In the genomic region with DNA sequence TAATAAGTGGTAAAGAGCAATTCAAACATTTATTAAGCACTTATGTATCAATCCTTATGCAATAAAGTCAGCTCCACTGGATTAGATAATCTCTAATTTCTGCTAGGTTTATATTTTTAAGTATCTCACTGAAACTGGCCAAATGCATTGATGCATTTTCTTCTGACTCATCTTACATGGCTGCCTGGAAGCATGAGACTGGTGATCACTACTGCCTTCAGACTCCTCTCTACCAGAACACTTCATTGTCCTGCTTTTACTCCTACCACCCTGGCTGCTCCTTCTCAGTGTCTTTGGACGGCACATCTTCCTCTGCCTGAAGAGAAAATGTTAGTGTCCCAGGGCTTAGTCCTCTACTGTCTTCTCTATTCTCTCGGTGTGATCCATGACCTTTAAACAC, we compare ENCODE assay signal across 19 cellular contexts. TPM values are rescaled to one million over a fixed set of nuclear protein-coding genes. Genes with fewer than 3 reads are reported as not detected.
DNase-seq lines count a peak whose midpoint lies in the region; ATAC-seq and FAIRE-seq lines count a peak whose summit lies in the region.
"Had no signal": no experiment of that assay in that cellular context is flagged by ENCODE, and none has a peak within 500 bp of the region (broad histone marks: within the 10 kb centered on the region; RNA-seq: fewer than 3 reads in every experiment).

No MANE protein-coding gene starts in this region.

- DNase-seq in EL (peak; percentile 26), RCC 7860 (ENCODE audit: low spot score) (peak; percentile 11), aorta (no peak)
- no peak for DNase-seq in central memory CD8-positive, alpha-beta T cell (ENCODE audit: low spot score in 2 of 2)
- DNase-seq in naive thymus-derived CD8-positive, alpha-beta T cell: no peak
- no peak for DNase-seq in activated CD4-positive, CD25-positive, alpha-beta regulatory T cell treated with anti-CD3 and anti-CD28 coated beads, Interleukin-2, amount 50 U/mL, for 72 hours
- DNase-seq: activated CD8-positive, alpha-beta memory T cell treated with anti-CD3 and anti-CD28 coated beads for 24 hours; DMS79; effector memory CD4-positive, alpha-beta T cell; KG1; natural killer cell; NCI-H1092; NCI-H2107; NCI-H526 treated with DMSO at 0.1 percent for 48 hours; upper lobe of left lung had no signal

- H3K27me3 Mint-ChIP-seq in central memory CD8-positive, alpha-beta T cell: no peaks in the 10 kb centered on the region
- H3K27me3 Mint-ChIP-seq in naive thymus-derived CD8-positive, alpha-beta T cell: no peaks in the 10 kb centered on the region
- H3K27me3 Mint-ChIP-seq: progenitor cell of endocrine pancreas; stimulated activated naive CD8-positive, alpha-beta T cell treated with anti-CD3 and anti-CD28 coated beads, Interleukin-15, Interleukin-2, amounts not matched to agents 100 ng/mL and 50 ng/mL, for 24 hours had no signal

- H3K4me1 ChIP-seq in aorta (ENCODE audit: control insufficient read depth in 1 of 2, insufficient read depth in 2 of 2, low read length in 2 of 2): no peaks in the 10 kb centered on the region

- no peaks in the 10 kb centered on the region for H3K9me3 ChIP-seq in aorta (ENCODE audit: control insufficient read depth, low read length)
- H3K9me3 ChIP-seq: BLaER1 treated with 17β-estradiol and CSF1 and Interleukin-3, amounts not matched to agents 10 nM and 100 nM; upper lobe of left lung had no signal

- no peaks in the 10 kb centered on the region for H3K36me3 ChIP-seq in aorta (ENCODE audit: control insufficient read depth in 1 of 2, insufficient read depth in 2 of 2, low read length in 1 of 2)
- H3K36me3 ChIP-seq: upper lobe of left lung had no signal

- no peak for ATAC-seq in central memory CD8-positive, alpha-beta T cell (replicated peaks; ENCODE audit: extremely low read depth, poor library complexity, severe bottlenecking)
- no peak for ATAC-seq in naive thymus-derived CD8-positive, alpha-beta T cell
- ATAC-seq in HG02970 (IDR thresholded peaks at IDR 0.05; ENCODE audit: low FRiP score, unreplicated experiment) (no peak), aorta (ENCODE audit: low FRiP score) (no peak)
- ATAC-seq: natural killer cell had no signal

- peaks cover 50% of the 10 kb centered on the region for H3K4me1 Mint-ChIP-seq in central memory CD8-positive, alpha-beta T cell
- H3K4me1 Mint-ChIP-seq in naive thymus-derived CD8-positive, alpha-beta T cell: peaks cover 33 to 64% (median 58%) of the 10 kb centered on the region in 4 donors

- WGBS in aorta, 2 donors: 96 to 97% methylated on average over 2 of the region's 2 CpGs

- H3K27ac Mint-ChIP-seq in central memory CD8-positive, alpha-beta T cell (ENCODE audit: low read depth): peak overlapping the region; percentile 9
- peak overlapping the region in 8 of 10 donors; percentile 3 to 73 (median 56) for H3K27ac Mint-ChIP-seq in naive thymus-derived CD8-positive, alpha-beta T cell
- H3K27ac Mint-ChIP-seq: progenitor cell of endocrine pancreas; stimulated activated naive CD8-positive, alpha-beta T cell treated with anti-CD3 and anti-CD28 coated beads, Interleukin-15, Interleukin-2, amounts not matched to agents 100 ng/mL and 50 ng/mL, for 24 hours had no signal

- H3K27ac ChIP-seq in aorta (ENCODE audit: low read depth in 1 of 2, low read length in 2 of 2): no peak overlapping the region
- H3K27ac ChIP-seq: BLaER1 treated with 17β-estradiol and CSF1 and Interleukin-3, amounts not matched to agents 10 nM and 100 nM; upper lobe of left lung had no signal

- FAIRE-seq in RCC 7860 (lab: Jason Lieb, UNC): no peak

- H3K9me3 Mint-ChIP-seq in central memory CD8-positive, alpha-beta T cell: no peaks in the 10 kb centered on the region
- H3K9me3 Mint-ChIP-seq in naive thymus-derived CD8-positive, alpha-beta T cell: no peaks in the 10 kb centered on the region
- H3K9me3 Mint-ChIP-seq: natural killer cell; stimulated activated naive CD8-positive, alpha-beta T cell treated with anti-CD3 and anti-CD28 coated beads, Interleukin-15, Interleukin-2, amounts not matched to agents 100 ng/mL and 50 ng/mL, for 24 hours had no signal

- H3K27me3 ChIP-seq in aorta (ENCODE audit: control insufficient read depth in 1 of 2, insufficient read depth in 2 of 2, low read length in 1 of 2): no peaks in the 10 kb centered on the region
- H3K27me3 ChIP-seq: upper lobe of left lung had no signal

- intact Hi-C loops in aorta (cut with DNase I): no loop called here

- H3K4me3 ChIP-seq in aorta (ENCODE audit: low read length in 2 of 2): no peak overlapping the region
- H3K4me3 ChIP-seq: BLaER1 treated with 17β-estradiol and CSF1 and Interleukin-3, amounts not matched to agents 10 nM and 100 nM; upper lobe of left lung had no signal

- peaks cover 7% of the 10 kb centered on the region for H3K36me3 Mint-ChIP-seq in central memory CD8-positive, alpha-beta T cell (ENCODE audit: insufficient read depth)
- H3K36me3 Mint-ChIP-seq in naive thymus-derived CD8-positive, alpha-beta T cell: peaks cover 0 to 18% (median 0%) of the 10 kb centered on the region in 3 donors
- H3K36me3 Mint-ChIP-seq: natural killer cell had no signal

- no peak overlapping the region for H3K4me3 Mint-ChIP-seq in central memory CD8-positive, alpha-beta T cell
- H3K4me3 Mint-ChIP-seq in naive thymus-derived CD8-positive, alpha-beta T cell: peak overlapping the region in 3 of 10 donors; percentile 1 to 9 (median 2)
- H3K4me3 Mint-ChIP-seq: natural killer cell; stimulated activated naive CD8-positive, alpha-beta T cell treated with anti-CD3 and anti-CD28 coated beads, Interleukin-15, Interleukin-2, amounts not matched to agents 100 ng/mL and 50 ng/mL, for 24 hours had no signal

- POLR2A ChIA-PET in naive thymus-derived CD8-positive, alpha-beta T cell (lab: Charles Lee): interaction anchor here (0.6 kb wide), 1 partner anchor 145 kb away, joined by 3 read pairs; no protein-coding TSS in a partner anchor

RNA-seq across cellular contexts. Expression of gene CEP85L, which starts 7.4 kb away (rescaled TPM):
- 10 to 100 TPM; 70.9 to 73.6 TPM for total RNA-seq in naive thymus-derived CD8-positive, alpha-beta T cell
- polyA plus RNA-seq in naive thymus-derived CD8-positive, alpha-beta T cell: 10 to 100 TPM; 31.1 to 50.0 (median 47.5) TPM
- 10 to 100 TPM; 17.2 to 21.3 TPM for total RNA-seq in aorta
- polyA plus RNA-seq in aorta: 1 to 10 TPM; 1.1 to 1.7 TPM

Comparison
In these comparisons a context has a peak if more than half of its experiments do, and no peak if none do; other contexts are left out.
1. DNase-seq: peak in EL (single experiment) and RCC 7860 (single experiment); none in central memory CD8-positive, alpha-beta T cell (0 of 2), naive thymus-derived CD8-positive, alpha-beta T cell (0 of 10), activated CD4-positive, CD25-positive, alpha-beta regulatory T cell treated with anti-CD3 and anti-CD28 coated beads, Interleukin-2, amount 50 U/mL, for 72 hours (single experiment) and aorta (0 of 2).